ENCODE assay signal across 17 cellular contexts in the genomic region with DNA sequence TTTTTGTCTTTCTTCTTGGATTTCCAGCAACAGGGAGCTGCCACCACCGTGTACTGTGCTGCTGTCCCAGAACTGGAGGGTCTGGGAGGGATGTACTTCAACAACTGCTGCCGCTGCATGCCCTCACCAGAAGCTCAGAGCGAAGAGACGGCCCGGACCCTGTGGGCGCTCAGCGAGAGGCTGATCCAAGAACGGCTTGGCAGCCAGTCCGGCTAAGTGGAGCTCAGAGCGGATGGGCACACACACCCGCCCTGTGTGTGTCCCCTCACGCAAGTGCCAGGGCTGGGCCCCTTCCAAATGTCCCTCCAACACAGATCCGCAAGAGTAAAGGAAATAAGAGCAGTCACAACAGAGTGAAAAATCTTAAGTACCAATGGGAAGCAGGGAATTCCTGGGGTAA.
DNase-seq lines count a peak whose midpoint lies in the region; ATAC-seq and TF ChIP-seq lines count a peak whose summit lies in the region.
"Had no signal": no experiment of that assay in that cellular context is flagged by ENCODE, and none has a peak within 500 bp of the region (broad histone marks: within the 10 kb centered on the region; RNA-seq: fewer than 3 reads in every experiment).

No MANE protein-coding gene starts in this region.

- H3K14ac ChIP-seq in trophoblast cell (ENCODE audit: low read length): no peak overlapping the region

- H4K12ac ChIP-seq in trophoblast cell (ENCODE audit: low read depth, low read length): no peak overlapping the region

- H3K79me2 ChIP-seq in trophoblast cell (ENCODE audit: control insufficient read depth, insufficient read depth, low read length, poor library complexity): no peaks in the 10 kb centered on the region

- H3K9me3 Mint-ChIP-seq in activated CD4-positive, alpha-beta memory T cell treated with anti-CD3 and anti-CD28 coated beads for 36 hours: peaks cover 8% of the 10 kb centered on the region

- no peaks in the 10 kb centered on the region for H3K27me3 ChIP-seq in trophoblast cell (ENCODE audit: insufficient read depth, low read length)
- H3K27me3 ChIP-seq in heart left ventricle: no peaks in the 10 kb centered on the region

- peaks cover 1% of the 10 kb centered on the region for H3K9me3 ChIP-seq in trophoblast cell (ENCODE audit: insufficient read depth, low read depth, low read length)
- peaks cover 0 to 6% (median 0%) of the 10 kb centered on the region in 12 donors for H3K9me3 ChIP-seq in heart left ventricle

- H2BK12ac ChIP-seq in trophoblast cell (ENCODE audit: low read length): no peak overlapping the region

- H3K23ac ChIP-seq in trophoblast cell (ENCODE audit: low read length): no peak overlapping the region

- H4K91ac ChIP-seq in trophoblast cell (ENCODE audit: low read depth, low read length): no peak overlapping the region

- H3K27me3 Mint-ChIP-seq in activated CD4-positive, alpha-beta memory T cell treated with anti-CD3 and anti-CD28 coated beads for 36 hours: no peaks in the 10 kb centered on the region
- H3K27me3 Mint-ChIP-seq: IgD-negative memory B cell had no signal

- H3K27ac Mint-ChIP-seq in activated CD4-positive, alpha-beta memory T cell treated with anti-CD3 and anti-CD28 coated beads for 36 hours: no peak overlapping the region

- no peaks in the 10 kb centered on the region for H3K36me3 ChIP-seq in trophoblast cell (ENCODE audit: control insufficient read depth in 1 of 2, insufficient read depth in 2 of 2, low read length in 2 of 2)
- H3K36me3 ChIP-seq in heart left ventricle: no peaks in the 10 kb centered on the region

- H3K4me3 ChIP-seq in trophoblast cell (ENCODE audit: low read depth, low read length) (peak overlapping the region; percentile 2), heart left ventricle (no peak overlapping the region)

- no peak overlapping the region for H3K4me2 ChIP-seq in trophoblast cell (ENCODE audit: low read length)

- H3K4me3 Mint-ChIP-seq in activated CD4-positive, alpha-beta memory T cell treated with anti-CD3 and anti-CD28 coated beads for 36 hours: no peak overlapping the region
- H3K4me3 Mint-ChIP-seq: CD14-positive monocyte had no signal

- TF ChIP-seq POLR2A in heart left ventricle (IDR thresholded peaks at IDR 0.05): no peak

- H3K27ac ChIP-seq in caudate nucleus (ENCODE audit: low read depth, low read length) (no peak overlapping the region), trophoblast cell (ENCODE audit: low read depth, low read length) (no peak overlapping the region), heart left ventricle (no peak overlapping the region)

- no peak overlapping the region for H2AFZ ChIP-seq in trophoblast cell (ENCODE audit: insufficient read depth, low read length, poor library complexity)

- no peaks in the 10 kb centered on the region for H3K4me1 ChIP-seq in trophoblast cell (ENCODE audit: control insufficient read depth in 1 of 2, insufficient read depth in 2 of 2, low read length in 2 of 2)
- H3K4me1 ChIP-seq in heart left ventricle: no peaks in the 10 kb centered on the region

- no peak overlapping the region for H2BK120ac ChIP-seq in trophoblast cell (ENCODE audit: insufficient read depth, low read length, poor library complexity)

- H3K4me1 Mint-ChIP-seq in activated CD4-positive, alpha-beta memory T cell treated with anti-CD3 and anti-CD28 coated beads for 36 hours (ENCODE audit: low read depth): peaks cover 20% of the 10 kb centered on the region
- H3K4me1 Mint-ChIP-seq: IgD-negative memory B cell had no signal

- intact Hi-C loops in heart left ventricle (cut with DNase I): no loop called here
- intact Hi-C loops in activated CD4-positive, alpha-beta memory T cell treated with anti-CD3 and anti-CD28 coated beads for 36 hours (cut with micrococcal nuclease): no loop called here

- H3K9ac ChIP-seq in trophoblast cell (ENCODE audit: low read length): no peak overlapping the region

- TF ChIP-seq CTCF in heart left ventricle (IDR thresholded peaks at IDR 0.05): no peak

- POLR2A ChIA-PET in activated CD4-positive, alpha-beta memory T cell treated with anti-CD3 and anti-CD28 coated beads for 36 hours (lab: Charles Lee): no interaction called here

- no peak overlapping the region for H3K18ac ChIP-seq in trophoblast cell (ENCODE audit: low read length)

- no peaks in the 10 kb centered on the region for H3K79me1 ChIP-seq in trophoblast cell (ENCODE audit: low read length)

- no CpG with 5 or more reads among the region's 13 CpGs for WGBS in trophoblast cell (ENCODE audit: extremely low coverage, insufficient coverage, insufficient read length)
- WGBS in heart left ventricle, 4 donors: 93 to 96% (median 95%) methylated on average over 13 of the region's 13 CpGs

- H3K36me3 Mint-ChIP-seq in activated CD4-positive, alpha-beta memory T cell treated with anti-CD3 and anti-CD28 coated beads for 36 hours: peaks cover 5% of the 10 kb centered on the region

- CTCF ChIA-PET in activated CD4-positive, alpha-beta memory T cell treated with anti-CD3 and anti-CD28 coated beads for 36 hours (lab: Charles Lee): no interaction called here

- H2AK5ac ChIP-seq in trophoblast cell (ENCODE audit: low read length): no peak overlapping the region

- H2BK5ac ChIP-seq in trophoblast cell (ENCODE audit: low read depth, low read length, poor library complexity): no peak overlapping the region

- H3K4ac ChIP-seq in trophoblast cell (ENCODE audit: low read depth, low read length): no peak overlapping the region

- no peak overlapping the region for H4K8ac ChIP-seq in trophoblast cell (ENCODE audit: low read depth, low read length)

- ATAC-seq in heart left ventricle: no peak

- DNase-seq in Ammon's horn (ENCODE audit: low spot score): peak; percentile 52
- DNase-seq in caudate nucleus (lab: John Stamatoyannopoulos, UW): peak in 43 of 61 donors; percentile 3 to 77 (median 23)
- peak; percentile 56 for DNase-seq in globus pallidus (ENCODE audit: low spot score)
- DNase-seq in trophoblast cell: no peak
- no peak for DNase-seq in heart left ventricle
- DNase-seq in NCI-H1048 (lab: John Stamatoyannopoulos, UW): no peak
- no peak for DNase-seq in NCI-H82 treated with DMSO at 0.1 percent for 48 hours (lab: John Stamatoyannopoulos, UW; ENCODE audit: unreplicated experiment)
- DNase-seq in activated CD4-positive, alpha-beta memory T cell treated with anti-CD3 and anti-CD28 coated beads for 36 hours: no peak
- DNase-seq: 8988T, COR-L47, DMS53, HCEC 1CT, NCI-H1417 treated with DMSO at 0.1 percent for 48 hours, NCI-H2029 treated with DMSO at 0.1 percent for 48 hours, NCI-H510A had no signal

Comparison
In these comparisons a context has a peak if more than half of its experiments do, and no peak if none do; other contexts are left out.
1. DNase-seq: peak in Ammon's horn (single experiment), caudate nucleus (43 of 61) and globus pallidus (single experiment); none in trophoblast cell (0 of 2), heart left ventricle (0 of 5), NCI-H1048 (single experiment), NCI-H82 treated with DMSO at 0.1 percent for 48 hours (single experiment) and activated CD4-positive, alpha-beta memory T cell treated with anti-CD3 and anti-CD28 coated beads for 36 hours (single experiment).